Comparison of ENCODE assay signal across 1 cellular context in genomic region chr6:170248111-170248805, GRCh38.
TF ChIP-seq lines count a peak whose summit lies in the region.

No MANE protein-coding gene starts in this region.

TF ChIP-seq in IMR-90, 13 proteins besides CTCF, POLR2A, EP300 and RAD21:
- no peak for TF ChIP-seq MAZ (IDR thresholded peaks at IDR 0.05; ENCODE audit: borderline replicate concordance, low read depth, low read length)
- no peak for TF ChIP-seq RCOR1 (IDR thresholded peaks at IDR 0.05; ENCODE audit: insufficient replicate concordance, low read length)
- no peak for TF ChIP-seq BHLHE40 (IDR thresholded peaks at IDR 0.05; ENCODE audit: low read depth, low read length)
- no peak for TF ChIP-seq FOS (IDR thresholded peaks at IDR 0.05; ENCODE audit: low read depth, low read length)
- TF ChIP-seq NFE2L2 (IDR thresholded peaks at IDR 0.05; ENCODE audit: low read depth, low read length), result no peak
- no peak for TF ChIP-seq SMC3 (IDR thresholded peaks at IDR 0.05; ENCODE audit: low read depth, low read length)
- TF ChIP-seq CHD1 (IDR thresholded peaks at IDR 0.05; ENCODE audit: low read depth, low read length), result no peak
- no peak for TF ChIP-seq MXI1 (IDR thresholded peaks at IDR 0.05; ENCODE audit: borderline replicate concordance, low read depth, low read length)
- TF ChIP-seq MAFK (IDR thresholded peaks at IDR 0.05; ENCODE audit: low read depth, low read length), result no peak
- TF ChIP-seq USF2 (IDR thresholded peaks at IDR 0.05; ENCODE audit: low read depth, low read length), result no peak
TF ChIP-seq in IMR-90: peak in this region for 0.
